In genomic region chr2:68453761-68454360, GRCh38 we compare ENCODE assay signal across 1 cellular context.
TF ChIP-seq lines count a peak whose summit lies in the region.

No MANE protein-coding gene starts in this region.

TF ChIP-seq in GM12878, 131 proteins besides CTCF, POLR2A, EP300 and RAD21:
- TF ChIP-seq PKNOX1 (IDR thresholded peaks at IDR 0.05) (no peak), STAT3 (IDR thresholded peaks at IDR 0.05; ENCODE audit: low read depth, low read length) (no peak), BHLHE40 (IDR thresholded peaks at IDR 0.05; ENCODE audit: borderline replicate concordance in 1 of 2, low read depth in 2 of 2, low read length in 1 of 2) (no peak), ESRRA (IDR thresholded peaks at IDR 0.05; ENCODE audit: low read length) (no peak), NFXL1 (IDR thresholded peaks at IDR 0.05; ENCODE audit: borderline replicate concordance) (no peak), ZBTB33 (IDR thresholded peaks at IDR 0.05) (no peak), KLF5 (IDR thresholded peaks at IDR 0.05; ENCODE audit: partially characterized antibody) (no peak)
